17 cellular contexts compared by ENCODE assay signal in the genomic region with DNA sequence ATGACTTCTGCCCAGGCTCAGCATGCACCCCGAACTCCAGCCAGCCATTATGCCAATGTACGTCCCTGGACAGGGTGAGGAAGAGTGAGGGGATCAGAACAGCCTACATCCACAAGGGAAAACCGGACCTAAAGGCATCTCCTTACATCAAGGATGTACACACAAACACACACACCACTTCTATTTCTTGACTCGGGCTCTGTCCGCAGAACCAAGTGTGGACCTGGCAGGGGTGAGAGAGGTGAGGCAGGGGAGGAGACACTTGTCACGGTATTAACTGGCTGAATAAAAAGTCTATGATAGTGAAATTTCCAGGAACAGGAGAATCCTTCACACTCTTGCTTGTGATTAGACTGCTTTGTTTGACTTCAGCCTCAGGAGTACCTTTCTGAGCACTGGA. TPM values are rescaled to one million over a fixed set of nuclear protein-coding genes. Genes with fewer than 3 reads are reported as not detected.
A peak's percentile ranks its signal among the peaks of the same experiment; 100 is the strongest.
DNase-seq lines count a peak whose midpoint lies in the region; ATAC-seq, FAIRE-seq and TF ChIP-seq lines count a peak whose summit lies in the region.
"Had no signal": no experiment of that assay in that cellular context is flagged by ENCODE, and none has a peak within 500 bp of the region (broad histone marks: within the 10 kb centered on the region; RNA-seq: fewer than 3 reads in every experiment).

No MANE protein-coding gene starts in this region.

- WGBS in heart right ventricle, 2 donors, result 87 to 90% methylated on average over 6 of the region's 6 CpGs
- WGBS in right cardiac atrium, result 84% methylated on average over 6 of the region's 6 CpGs

- H3K4me1 ChIP-seq in heart right ventricle, result peaks cover 0 to 53% (median 6%) of the 10 kb centered on the region in 9 donors
- H3K4me1 ChIP-seq in right cardiac atrium (ENCODE audit: control insufficient read depth, insufficient read depth, low read length), result peaks cover 8% of the 10 kb centered on the region
- peaks cover 25% of the 10 kb centered on the region for H3K4me1 ChIP-seq in rectal smooth muscle tissue (ENCODE audit: control insufficient read depth, insufficient read depth, low read length)
- H3K4me1 ChIP-seq in uterus, result no peaks in the 10 kb centered on the region

- peak overlapping the region in 9 of 10 donors; percentile 37 to 70 (median 57) for H3K4me3 ChIP-seq in heart right ventricle
- H3K4me3 ChIP-seq in right cardiac atrium (ENCODE audit: low read length), result peak overlapping the region; percentile 78
- peak overlapping the region; percentile 91 for H3K4me3 ChIP-seq in rectal smooth muscle tissue (ENCODE audit: low read length)
- H3K4me3 ChIP-seq in uterus, result peak overlapping the region; percentile 60 to 63

- no peaks in the 10 kb centered on the region for H3K9me3 ChIP-seq in heart right ventricle
- no peaks in the 10 kb centered on the region for H3K9me3 ChIP-seq in right cardiac atrium (ENCODE audit: control insufficient read depth, low read length)
- H3K9me3 ChIP-seq in uterus, result no peaks in the 10 kb centered on the region

- FAIRE-seq in GM19239 (lab: Jason Lieb, UNC), result no peak
- FAIRE-seq: endothelial cell of umbilical vein had no signal

- H3K27ac ChIP-seq in heart right ventricle, result peak overlapping the region in 1 of 10 donors; percentile 15
- peak overlapping the region; percentile 16 for H3K27ac ChIP-seq in right cardiac atrium (ENCODE audit: low read length)
- peak overlapping the region; percentile 99 for H3K27ac ChIP-seq in rectal smooth muscle tissue (ENCODE audit: low read depth, low read length)
- peak overlapping the region; percentile 94 to 98 for H3K27ac ChIP-seq in uterus

- H3K27me3 ChIP-seq in heart right ventricle (peaks cover 0 to 42% (median 4%) of the 10 kb centered on the region in 7 donors), right cardiac atrium (ENCODE audit: control insufficient read depth, insufficient read depth) (no peaks in the 10 kb centered on the region), rectal smooth muscle tissue (ENCODE audit: control insufficient read depth, insufficient read depth, low read length) (no peaks in the 10 kb centered on the region), uterus (no peaks in the 10 kb centered on the region)

- DNase-seq in heart right ventricle (no peak), cardiac septum (ENCODE audit: low spot score) (no peak), right cardiac atrium (no peak), uterus (no peak), GM19239 (ENCODE audit: insufficient read length, low spot score) (no peak)
- DNase-seq: activated CD8-positive, alpha-beta T cell treated with anti-CD3 and anti-CD28 coated beads for 36 hours; activated naive CD8-positive, alpha-beta T cell treated with anti-CD3 and anti-CD28 coated beads, Interleukin-2, amount 50 U/mL, for 24 hours; CD8-positive, alpha-beta T cell; cerebellar nuclear complex; glutamatergic neuron; Kasumi-1; NCI-H2171 had no signal

- intact Hi-C loops in heart right ventricle (cut with DNase I) (loop anchor here in 1 of 10 donors (10.0 kb wide), 1 partner anchor 49 kb away; no protein-coding TSS in a partner anchor), cardiac septum (cut with DNase I) (loop anchor here (5.0 kb wide), 1 partner anchor 37 kb away; no protein-coding TSS in a partner anchor), right cardiac atrium (cut with DNase I) (no loop called here), uterus (cut with DNase I; ENCODE audit: low total_unique reads) (loop anchor here (2.0 kb wide), 1 partner anchor 47 kb away; no protein-coding TSS in a partner anchor)

- peak overlapping the region; percentile 71 for H3K9ac ChIP-seq in rectal smooth muscle tissue (ENCODE audit: low read length)

- no peak for TF ChIP-seq POLR2A in uterus (IDR thresholded peaks at IDR 0.05)

- ATAC-seq in heart right ventricle (no peak), right cardiac atrium (no peak), HG03521 (IDR thresholded peaks at IDR 0.05; ENCODE audit: unreplicated experiment) (no peak), GM21576 (IDR thresholded peaks at IDR 0.05; ENCODE audit: unreplicated experiment) (no peak)
- ATAC-seq: activated CD8-positive, alpha-beta T cell treated with anti-CD3 and anti-CD28 coated beads for 36 hours; activated naive CD8-positive, alpha-beta T cell treated with anti-CD3 and anti-CD28 coated beads, Interleukin-2, amount 50 U/mL, for 24 hours; CD8-positive, alpha-beta T cell had no signal

- H3K36me3 ChIP-seq in heart right ventricle (no peaks in the 10 kb centered on the region), rectal smooth muscle tissue (ENCODE audit: control insufficient read depth, insufficient read depth, low read length) (no peaks in the 10 kb centered on the region), uterus (no peaks in the 10 kb centered on the region)

- TF ChIP-seq CTCF in heart right ventricle (IDR thresholded peaks at IDR 0.05) (no peak), uterus (IDR thresholded peaks at IDR 0.05) (no peak)

RNA-seq across cellular contexts. Expression of a gene that starts 2.3 kb away (rescaled TPM):
- total RNA-seq in heart right ventricle (10 to 100 TPM in 4 of 10 donors, 1 to 10 TPM in 6; 3.6 to 15.2 (median 9.6) TPM), cardiac septum (9.6 TPM), right cardiac atrium (10 to 100 TPM; 22.0 to 40.6 (median 33.0) TPM), uterus (100 to 1,000 TPM in 3 of 4 donors, 10 to 100 TPM in 1; 38.9 to 377 (median 147) TPM)
- polyA plus RNA-seq in heart right ventricle (10 to 100 TPM in 1 of 2 donors, 1 to 10 TPM in 1; 9.9 to 22.7 TPM), right cardiac atrium (33.7 TPM)
- total RNA-seq: activated CD8-positive, alpha-beta T cell treated with anti-CD3 and anti-CD28 coated beads for 36 hours; activated T-helper 1 cell treated with anti-CD3 and anti-CD28 coated beads, Interleukin-12 subunit alpha, Interleukin-12 subunit beta, Interleukin-2, Interleukin-4 antibody, amounts not matched to agents 30 ng/mL and 10 ng/mL and 1 ng/mL, durations not matched to agents 14 hours and 24 hours and 36 hours; CD8-positive, alpha-beta T cell had no signal

RNA-seq across cellular contexts. Expression of a gene that starts 11.3 kb away (rescaled TPM):
- total RNA-seq in heart right ventricle, result 100 to 1,000 TPM in 2 of 10 donors, 10 to 100 TPM in 8; 71.1 to 113 (median 88.9) TPM
- polyA plus RNA-seq in heart right ventricle, result 100 to 1,000 TPM in 1 of 2 donors, 10 to 100 TPM in 1; 49.7 to 105 TPM
- total RNA-seq in cardiac septum, result 79.1 TPM
- total RNA-seq in right cardiac atrium, result 10 to 100 TPM; 67.8 to 96.9 (median 78.5) TPM
- 73.4 TPM for polyA plus RNA-seq in right cardiac atrium
- total RNA-seq in uterus, result 10 to 100 TPM; 18.7 to 34.9 (median 29.7) TPM

RNA-seq across cellular contexts. Expression of a gene that starts 38.4 kb away (rescaled TPM):
- total RNA-seq in heart right ventricle (10 to 100 TPM; 11.1 to 27.4 (median 15.7) TPM), cardiac septum (17.4 TPM), right cardiac atrium (10 to 100 TPM; 14.1 to 19.4 (median 18.7) TPM), uterus (10 to 100 TPM; 17.9 to 64.8 (median 41.7) TPM)
- polyA plus RNA-seq in heart right ventricle (10 to 100 TPM; 13.8 to 24.0 TPM), right cardiac atrium (15.6 TPM)

RNA-seq across cellular contexts. Expression of a gene that starts 55.3 kb away (rescaled TPM):
- 100 to 1,000 TPM; 104 to 214 (median 130) TPM for total RNA-seq in heart right ventricle
- polyA plus RNA-seq in heart right ventricle, result 10 to 100 TPM; 72.6 to 75.8 TPM
- total RNA-seq in cardiac septum, result 123 TPM
- total RNA-seq in right cardiac atrium, result 10 to 100 TPM; 55.8 to 96.6 (median 73.6) TPM
- polyA plus RNA-seq in right cardiac atrium, result 79.5 TPM
- 10 to 100 TPM in 2 of 4 donors, 1 to 10 TPM in 2; 2.1 to 52.8 (median 12.0) TPM for total RNA-seq in uterus
- total RNA-seq: CD8-positive, alpha-beta T cell had no signal

Comparison
In these comparisons a context has a peak if more than half of its experiments do, and no peak if none do; other contexts are left out.
1. intact Hi-C loops: an anchor here in cardiac septum (5.0 kb wide) and uterus (2.0 kb wide); none called in right cardiac atrium.